22 cellular contexts compared by ENCODE assay signal in genomic region chr2:3387011-3387410, GRCh38.
"Had no signal": no experiment of that assay in that cellular context is flagged by ENCODE, and none has a peak within 500 bp of the region (broad histone marks: within the 10 kb centered on the region; RNA-seq: fewer than 3 reads in every experiment).

No MANE protein-coding gene starts in this region.

- DNase-seq: colonic mucosa; effector memory CD4-positive, alpha-beta T cell; esophagus squamous epithelium; mammary epithelial cell; mesendoderm; midbrain; naive thymus-derived CD4-positive, alpha-beta T cell; nephron progenitor cell; nucleus accumbens; right lobe of liver; small intestine; stimulated activated CD4-positive, alpha-beta T cell treated with anti-CD3 and anti-CD28 coated beads, Interleukin-15, amount 100 ng/mL, for 24 hours; stimulated activated CD4-positive, alpha-beta T cell treated with anti-CD3 and anti-CD28 coated beads, Interleukin-2, amount 100 ng/mL, for 48 hours; stimulated activated naive CD4-positive, alpha-beta T cell; stimulated activated naive CD8-positive, alpha-beta T cell treated with anti-CD3 and anti-CD28 coated beads, Interleukin-15, amount 100 ng/mL, for 72 hours; transverse colon; upper lobe of right lung; uterus had no signal

- H3K27ac ChIP-seq: colonic mucosa, esophagus squamous epithelium, right lobe of liver, suprapubic skin, transverse colon, upper lobe of right lung, uterus had no signal

- ATAC-seq: left lobe of liver; naive thymus-derived CD4-positive, alpha-beta T cell had no signal

- H3K27ac Mint-ChIP-seq: dendritic cell treated with granulocyte-macrophage colony-stimulating factor and Interleukin-4, amounts not matched to agents 40 ng/mL and 50 ng/mL, for 4 days; progenitor cell of endocrine pancreas had no signal

- H3K4me1 Mint-ChIP-seq: nephron progenitor cell had no signal

- H3K4me3 Mint-ChIP-seq: dendritic cell treated with granulocyte-macrophage colony-stimulating factor and Interleukin-4, amounts not matched to agents 40 ng/mL and 50 ng/mL, for 4 days; naive thymus-derived CD4-positive, alpha-beta T cell; nephron progenitor cell; stimulated activated naive CD8-positive, alpha-beta T cell treated with anti-CD3 and anti-CD28 coated beads, Interleukin-15, amount 100 ng/mL, for 72 hours had no signal

- H3K4me3 ChIP-seq: colonic mucosa, esophagus squamous epithelium, right lobe of liver, suprapubic skin, transverse colon, upper lobe of right lung, uterus had no signal

- H3K9me3 ChIP-seq: colonic mucosa, esophagus squamous epithelium, right lobe of liver, suprapubic skin, transverse colon, upper lobe of right lung, uterus had no signal

- H3K27me3 ChIP-seq: colonic mucosa, esophagus squamous epithelium, right lobe of liver, suprapubic skin, transverse colon, upper lobe of right lung, uterus had no signal

- H3K27me3 Mint-ChIP-seq: dendritic cell treated with granulocyte-macrophage colony-stimulating factor and Interleukin-4, amounts not matched to agents 40 ng/mL and 50 ng/mL, for 4 days; naive thymus-derived CD4-positive, alpha-beta T cell; progenitor cell of endocrine pancreas; stimulated activated naive CD8-positive, alpha-beta T cell treated with anti-CD3 and anti-CD28 coated beads, Interleukin-15, amount 100 ng/mL, for 72 hours had no signal

- H3K9me3 Mint-ChIP-seq: nephron progenitor cell; stimulated activated naive CD8-positive, alpha-beta T cell treated with anti-CD3 and anti-CD28 coated beads, Interleukin-15, amount 100 ng/mL, for 72 hours had no signal
